Comparison of ENCODE assay signal across 11 cellular contexts in genomic region chr10:48802611-48803046, GRCh38.
DNase-seq lines count a peak whose midpoint lies in the region; ATAC-seq lines count a peak whose summit lies in the region.
"Had no signal": no experiment of that assay in that cellular context is flagged by ENCODE, and none has a peak within 500 bp of the region (broad histone marks: within the 10 kb centered on the region; RNA-seq: fewer than 3 reads in every experiment).

No MANE protein-coding gene starts in this region.

- ATAC-seq in GM18867 (IDR thresholded peaks at IDR 0.05; ENCODE audit: unreplicated experiment) (peak; percentile 96), GM21447 (IDR thresholded peaks at IDR 0.05; ENCODE audit: unreplicated experiment) (peak; percentile 94), HG03175 (IDR thresholded peaks at IDR 0.05; ENCODE audit: unreplicated experiment) (peak; percentile 96), sciatic nerve (no peak)

- intact Hi-C loops in sciatic nerve (cut with DNase I) = no loop called here

- DNase-seq in glomerular visceral epithelial cell (ENCODE audit: extremely low spot score) = peak; percentile 43
- no peak for DNase-seq in NCI-H510A treated with DMSO at 0.1 percent for 48 hours (lab: John Stamatoyannopoulos, UW)
- DNase-seq in HPDE6-E6E7 (ENCODE audit: extremely low spot score) = no peak
- DNase-seq in sciatic nerve (ENCODE audit: low spot score) = no peak
- no peak for DNase-seq in LoVo (ENCODE audit: low spot score)
- DNase-seq: activated gamma-delta T cell treated with Interleukin-2 at 50 U/mL for 16 hours, erythroblast, SK-N-SH had no signal
